37 cellular contexts compared by ENCODE assay signal in the genomic region with DNA sequence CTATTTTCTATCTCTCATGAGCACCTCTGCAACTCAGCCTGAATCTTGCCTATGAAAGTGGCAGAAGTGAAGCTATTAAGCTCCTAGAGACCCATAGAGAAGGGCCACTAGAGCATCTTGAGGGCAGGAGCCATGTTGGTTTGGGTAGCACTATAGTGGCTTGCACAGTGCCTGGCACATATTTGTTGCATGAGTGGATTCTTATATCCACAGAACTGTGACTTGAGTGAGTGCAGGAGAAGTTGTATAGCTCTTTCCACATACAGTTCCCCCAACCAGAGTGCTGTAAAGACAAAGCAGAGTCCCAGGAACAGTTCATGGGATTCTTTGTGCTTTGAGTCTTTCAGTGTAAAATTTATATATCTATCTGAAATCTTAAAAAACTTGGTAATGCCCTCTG.
"Had no signal": no experiment of that assay in that cellular context is flagged by ENCODE, and none has a peak within 500 bp of the region (broad histone marks: within the 10 kb centered on the region; RNA-seq: fewer than 3 reads in every experiment).

No MANE protein-coding gene starts in this region.

- H3K36me3 ChIP-seq: adrenal gland, ascending aorta, brain microvascular endothelial cell, breast epithelium, cardiac muscle cell had no signal

- H3K9me3 Mint-ChIP-seq: activated naive CD4-positive, alpha-beta T cell treated with anti-CD3 and anti-CD28 coated beads for 36 hours; activated naive CD4-positive, alpha-beta T cell treated with anti-CD3 and anti-CD28 coated beads, Interleukin-2, amount 50 U/mL, for 24 hours; activated naive CD8-positive, alpha-beta T cell treated with anti-CD3 and anti-CD28 coated beads, Interleukin-2, amount 50 U/mL, for 24 hours; activated T-cell treated with anti-CD3 and anti-CD28 coated beads, Interleukin-2, amount 50 U/mL, for 24 hours; activated T-cell treated with anti-CD3 and anti-CD28 coated beads, Interleukin-2, amount 50 U/mL, for 4 hours; activated T-helper 17 cell treated with anti-CD3 and anti-CD28 coated beads, Interleukin-2, amount 50 U/mL, for 72 hours; central memory CD8-positive, alpha-beta T cell had no signal

- H3K27me3 Mint-ChIP-seq: activated naive CD4-positive, alpha-beta T cell treated with anti-CD3 and anti-CD28 coated beads, Interleukin-2, amount 10 ng/mL, durations not matched to agents 7 days and 5 days; activated naive CD4-positive, alpha-beta T cell treated with anti-CD3 and anti-CD28 coated beads, Interleukin-2, amount 50 U/mL, for 24 hours; activated naive CD8-positive, alpha-beta T cell; activated naive CD8-positive, alpha-beta T cell treated with anti-CD3 and anti-CD28 coated beads for 36 hours; activated naive CD8-positive, alpha-beta T cell treated with anti-CD3 and anti-CD28 coated beads, Interleukin-2, amount 10 ng/mL, durations not matched to agents 7 days and 5 days; activated naive CD8-positive, alpha-beta T cell treated with anti-CD3 and anti-CD28 coated beads, Interleukin-2, amount 50 U/mL, for 24 hours; activated T-cell treated with anti-CD3 and anti-CD28 coated beads, Interleukin-2, amount 50 U/mL, for 24 hours; activated T-helper 17 cell treated with anti-CD3 and anti-CD28 coated beads, Interleukin-2, amount 50 U/mL, for 72 hours; brain; central memory CD8-positive, alpha-beta T cell had no signal

- DNase-seq: activated effector memory CD4-positive, alpha-beta T cell treated with anti-CD3 and anti-CD28 coated beads, Interleukin-2, amount 50 U/mL, for 16 hours; activated effector memory CD4-positive, alpha-beta T cell treated with Interleukin-2 at 50 U/mL for 16 hours; activated gamma-delta T cell; activated gamma-delta T cell treated with Interleukin-2 at 50 U/mL for 16 hours; activated naive CD4-positive, alpha-beta T cell; activated naive CD4-positive, alpha-beta T cell treated with anti-CD3 and anti-CD28 coated beads for 36 hours; activated naive CD4-positive, alpha-beta T cell treated with anti-CD3 and anti-CD28 coated beads, Interleukin-2, amount 10 ng/mL, durations not matched to agents 7 days and 5 days; activated naive CD4-positive, alpha-beta T cell treated with anti-CD3 and anti-CD28 coated beads, Interleukin-2, amount 50 U/mL, for 16 hours; activated naive CD4-positive, alpha-beta T cell treated with Interleukin-2 at 50 U/mL for 16 hours; activated naive CD8-positive, alpha-beta T cell treated with anti-CD3 and anti-CD28 coated beads for 36 hours; activated naive CD8-positive, alpha-beta T cell treated with anti-CD3 and anti-CD28 coated beads, Interleukin-2, amount 10 ng/mL, durations not matched to agents 7 days and 5 days; activated naive CD8-positive, alpha-beta T cell treated with anti-CD3 and anti-CD28 coated beads, Interleukin-2, amount 50 U/mL, for 24 hours; activated T-cell treated with anti-CD3 and anti-CD28 coated beads, Interleukin-2, amount 50 U/mL, for 24 hours; activated T-cell treated with anti-CD3 and anti-CD28 coated beads, Interleukin-2, amount 50 U/mL, for 4 hours; activated T-cell treated with anti-CD3 and anti-CD28 coated beads, Interleukin-2, amount 50 U/mL, for 48 hours; activated T-cell treated with anti-CD3 and anti-CD28 coated beads, Interleukin-2, amount 50 U/mL, for 72 hours; adrenal gland; amniotic stem cell; amygdala; anterior cingulate cortex; aorta; body of pancreas; brain microvascular endothelial cell; caudate nucleus; central memory CD4-positive, alpha-beta T cell; cerebellar nuclear complex had no signal

- H3K27ac Mint-ChIP-seq: activated naive CD4-positive, alpha-beta T cell treated with anti-CD3 and anti-CD28 coated beads for 36 hours; activated naive CD4-positive, alpha-beta T cell treated with anti-CD3 and anti-CD28 coated beads, Interleukin-2, amount 50 U/mL, for 24 hours; activated naive CD4-positive, alpha-beta T cell treated with anti-CD3 and anti-CD28 coated beads, Interleukin-2, amount 50 U/mL, for 72 hours; activated naive CD8-positive, alpha-beta T cell; activated naive CD8-positive, alpha-beta T cell treated with anti-CD3 and anti-CD28 coated beads for 36 hours; activated naive CD8-positive, alpha-beta T cell treated with anti-CD3 and anti-CD28 coated beads, Interleukin-2, amount 10 ng/mL, durations not matched to agents 7 days and 5 days; activated naive CD8-positive, alpha-beta T cell treated with anti-CD3 and anti-CD28 coated beads, Interleukin-2, amount 50 U/mL, for 24 hours; activated T-cell treated with anti-CD3 and anti-CD28 coated beads, Interleukin-2, amount 50 U/mL, for 24 hours; activated T-cell treated with anti-CD3 and anti-CD28 coated beads, Interleukin-2, amount 50 U/mL, for 72 hours; activated T-helper 1 cell treated with anti-CD3 and anti-CD28 coated beads, Interleukin-12 subunit alpha, Interleukin-12 subunit beta, Interleukin-2, Interleukin-4 antibody, amounts not matched to agents 30 ng/mL and 10 ng/mL and 1 ng/mL, durations not matched to agents 14 hours and 24 hours and 36 hours; activated T-helper 17 cell treated with anti-CD3 and anti-CD28 coated beads, Interleukin-2, amount 50 U/mL, for 72 hours; activated T-helper 2 cell treated with anti-CD3 and anti-CD28 coated beads, Interferon-gamma antibody, Interleukin-2, Interleukin-4, amounts not matched to agents 10 μg/mL and 5 μg/mL and 100 μg/mL, durations not matched to agents 14 hours and 24 hours and 36 hours; brain had no signal

- ATAC-seq: activated naive CD4-positive, alpha-beta T cell treated with anti-CD3 and anti-CD28 coated beads, Interleukin-2, amount 50 U/mL, for 72 hours; activated naive CD8-positive, alpha-beta T cell treated with anti-CD3 and anti-CD28 coated beads, Interleukin-2, amount 50 U/mL, for 24 hours; activated T-cell treated with anti-CD3 and anti-CD28 coated beads, Interleukin-2, amount 50 U/mL, for 4 hours; activated T-cell treated with anti-CD3 and anti-CD28 coated beads, Interleukin-2, amount 50 U/mL, for 72 hours; activated T-helper 17 cell treated with anti-CD3 and anti-CD28 coated beads, Interleukin-2, amount 50 U/mL, for 72 hours; body of pancreas had no signal

- H3K9me3 ChIP-seq: adrenal gland, ascending aorta, body of pancreas, breast epithelium had no signal

- H3K27me3 ChIP-seq: adrenal gland, ascending aorta, body of pancreas, brain microvascular endothelial cell, breast epithelium, cardiac muscle cell had no signal

- H3K4me1 ChIP-seq: adrenal gland, ascending aorta, body of pancreas, breast epithelium had no signal

- H3K4me3 ChIP-seq: adrenal gland, ascending aorta, body of pancreas, breast epithelium, cardiac muscle cell had no signal

- H3K4me3 Mint-ChIP-seq: activated naive CD4-positive, alpha-beta T cell treated with anti-CD3 and anti-CD28 coated beads for 36 hours; activated naive CD4-positive, alpha-beta T cell treated with anti-CD3 and anti-CD28 coated beads, Interleukin-2, amount 10 ng/mL, durations not matched to agents 7 days and 5 days; activated naive CD4-positive, alpha-beta T cell treated with anti-CD3 and anti-CD28 coated beads, Interleukin-2, amount 50 U/mL, for 24 hours; activated naive CD8-positive, alpha-beta T cell; activated naive CD8-positive, alpha-beta T cell treated with anti-CD3 and anti-CD28 coated beads for 36 hours; activated naive CD8-positive, alpha-beta T cell treated with anti-CD3 and anti-CD28 coated beads, Interleukin-2, amount 10 ng/mL, durations not matched to agents 7 days and 5 days; activated naive CD8-positive, alpha-beta T cell treated with anti-CD3 and anti-CD28 coated beads, Interleukin-2, amount 50 U/mL, for 24 hours; activated T-cell treated with anti-CD3 and anti-CD28 coated beads, Interleukin-2, amount 50 U/mL, for 24 hours; activated T-cell treated with anti-CD3 and anti-CD28 coated beads, Interleukin-2, amount 50 U/mL, for 4 hours; activated T-cell treated with anti-CD3 and anti-CD28 coated beads, Interleukin-2, amount 50 U/mL, for 72 hours; activated T-helper 1 cell treated with anti-CD3 and anti-CD28 coated beads, Interleukin-12 subunit alpha, Interleukin-12 subunit beta, Interleukin-2, Interleukin-4 antibody, amounts not matched to agents 30 ng/mL and 10 ng/mL and 1 ng/mL, durations not matched to agents 14 hours and 24 hours and 36 hours; activated T-helper 17 cell treated with anti-CD3 and anti-CD28 coated beads, Interleukin-2, amount 50 U/mL, for 72 hours; brain; central memory CD8-positive, alpha-beta T cell had no signal

- H3K27ac ChIP-seq: adrenal gland, ascending aorta, body of pancreas, brain microvascular endothelial cell, breast epithelium, cardiac muscle cell had no signal

- H3K4me1 Mint-ChIP-seq: activated naive CD4-positive, alpha-beta T cell treated with anti-CD3 and anti-CD28 coated beads, Interleukin-2, amount 10 ng/mL, durations not matched to agents 7 days and 5 days; activated naive CD4-positive, alpha-beta T cell treated with anti-CD3 and anti-CD28 coated beads, Interleukin-2, amount 50 U/mL, for 24 hours; activated naive CD8-positive, alpha-beta T cell treated with anti-CD3 and anti-CD28 coated beads for 36 hours; activated naive CD8-positive, alpha-beta T cell treated with anti-CD3 and anti-CD28 coated beads, Interleukin-2, amount 10 ng/mL, durations not matched to agents 7 days and 5 days; activated naive CD8-positive, alpha-beta T cell treated with anti-CD3 and anti-CD28 coated beads, Interleukin-2, amount 50 U/mL, for 24 hours; activated T-helper 17 cell treated with anti-CD3 and anti-CD28 coated beads, Interleukin-2, amount 50 U/mL, for 72 hours; brain; central memory CD8-positive, alpha-beta T cell had no signal

- H3K36me3 Mint-ChIP-seq: activated naive CD4-positive, alpha-beta T cell treated with anti-CD3 and anti-CD28 coated beads, Interleukin-2, amount 10 ng/mL, durations not matched to agents 7 days and 5 days; activated naive CD4-positive, alpha-beta T cell treated with anti-CD3 and anti-CD28 coated beads, Interleukin-2, amount 50 U/mL, for 72 hours; brain had no signal
